Comparison of ENCODE assay signal across 2 cellular contexts in the genomic region with DNA sequence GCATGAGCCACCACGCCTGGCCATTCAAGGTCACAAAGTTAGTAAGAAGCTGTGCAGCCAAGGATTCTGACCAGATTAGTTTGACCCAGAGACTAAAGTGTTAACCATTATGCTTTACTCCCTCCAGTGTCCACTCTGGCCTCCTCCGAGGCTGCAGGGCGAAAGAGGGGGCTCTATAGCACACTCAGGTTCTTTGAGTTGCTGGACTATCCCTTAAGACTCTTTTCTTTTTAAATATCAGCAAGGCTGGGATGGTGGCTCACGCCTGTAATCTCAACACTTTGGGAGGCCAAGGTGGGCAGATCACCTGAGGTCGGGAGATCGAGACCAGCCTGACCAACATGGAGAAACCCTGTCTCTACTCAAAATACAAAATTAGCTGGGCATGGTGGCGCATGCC. TPM values are rescaled to one million over a fixed set of nuclear protein-coding genes. Genes with fewer than 3 reads are reported as not detected.
"Had no signal": no experiment of that assay in that cellular context is flagged by ENCODE, and none has a peak within 500 bp of the region (broad histone marks: within the 10 kb centered on the region; RNA-seq: fewer than 3 reads in every experiment).

No MANE protein-coding gene starts in this region.

RNA-seq across cellular contexts. Expression of a gene that starts 24.2 kb away (rescaled TPM):
- total RNA-seq: NCI-H460, SJSA1 had no signal
